In the genomic region with DNA sequence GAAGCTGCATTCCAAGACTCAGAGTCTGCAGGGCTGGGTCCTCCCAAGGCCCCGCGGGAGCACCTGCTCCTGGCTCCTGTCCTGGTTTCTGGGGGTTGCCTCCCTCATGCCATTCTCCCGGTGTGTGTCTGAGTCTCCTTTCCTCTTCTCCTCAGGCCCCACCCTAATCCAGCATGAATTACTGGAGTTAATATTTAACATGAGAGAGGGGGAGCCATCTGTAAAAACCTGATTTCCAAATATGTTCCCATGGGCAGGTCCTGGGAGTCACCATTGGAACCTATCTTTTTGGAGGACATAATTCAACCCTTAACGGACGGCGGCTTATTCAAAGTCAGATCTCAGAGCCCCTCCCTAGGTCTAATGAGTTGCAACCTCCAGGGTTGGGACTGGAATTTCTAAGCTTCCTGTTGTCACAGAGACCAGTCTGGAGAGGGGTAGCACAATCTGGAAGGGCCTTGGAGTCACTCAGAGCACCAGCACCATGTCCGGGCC, we compare ENCODE assay signal across 10 cellular contexts. TPM values are rescaled to one million over a fixed set of nuclear protein-coding genes. Genes with fewer than 3 reads are reported as not detected.
DNase-seq lines count a peak whose midpoint lies in the region; ATAC-seq and TF ChIP-seq lines count a peak whose summit lies in the region.
"Had no signal": no experiment of that assay in that cellular context is flagged by ENCODE, and none has a peak within 500 bp of the region (broad histone marks: within the 10 kb centered on the region; RNA-seq: fewer than 3 reads in every experiment).

No MANE protein-coding gene starts in this region.

- no peaks in the 10 kb centered on the region for H3K9me3 ChIP-seq in lower lobe of right lung
- H3K9me3 ChIP-seq in WERI-Rb-1 (ENCODE audit: severe bottlenecking): no peaks in the 10 kb centered on the region
- H3K9me3 ChIP-seq: BE2C had no signal

- DNase-seq in COLO668 (lab: John Stamatoyannopoulos, UW; ENCODE audit: unreplicated experiment) (peak; percentile 8), lower lobe of right lung (no peak), WERI-Rb-1 (no peak)
- DNase-seq: activated naive CD8-positive, alpha-beta T cell treated with anti-CD3 and anti-CD28 coated beads, Interleukin-2, amount 10 ng/mL, durations not matched to agents 7 days and 5 days; BE2C; NCI-H2081 treated with DMSO at 0.1 percent for 48 hours had no signal

- H3K27me3 ChIP-seq in lower lobe of right lung (ENCODE audit: low read depth) (no peaks in the 10 kb centered on the region), WERI-Rb-1 (ENCODE audit: insufficient read depth, low read depth, severe bottlenecking) (no peaks in the 10 kb centered on the region)
- H3K27me3 ChIP-seq: BE2C had no signal

- H3K27ac ChIP-seq in VCaP: peak overlapping the region; percentile 71
- peak overlapping the region; percentile 53 for H3K27ac ChIP-seq in lower lobe of right lung
- H3K27ac ChIP-seq in WERI-Rb-1: no peak overlapping the region

- H3K4me1 ChIP-seq in lower lobe of right lung: peaks cover 16% of the 10 kb centered on the region
- H3K4me1 ChIP-seq: BE2C had no signal

- TF ChIP-seq CTCF in VCaP (conservative IDR thresholded peaks at IDR 0.05): no peak
- TF ChIP-seq CTCF in lower lobe of right lung (IDR thresholded peaks at IDR 0.05): no peak
- TF ChIP-seq CTCF in WERI-Rb-1 (IDR thresholded peaks at IDR 0.05; ENCODE audit: low read depth, low read length): no peak

- no peaks in the 10 kb centered on the region for H3K36me3 ChIP-seq in lower lobe of right lung
- H3K36me3 ChIP-seq in WERI-Rb-1: no peaks in the 10 kb centered on the region
- H3K36me3 ChIP-seq: BE2C had no signal

- H3K4me3 ChIP-seq in lower lobe of right lung (no peak overlapping the region), WERI-Rb-1 (ENCODE audit: low read depth, low read length) (no peak overlapping the region)

- intact Hi-C loops in lower lobe of right lung (cut with DNase I): no loop called here

- peak; percentile 52 to 65 for ATAC-seq in lower lobe of right lung
- ATAC-seq in HG02884 (IDR thresholded peaks at IDR 0.05; ENCODE audit: unreplicated experiment): no peak
- no peak for ATAC-seq in GM19324 (IDR thresholded peaks at IDR 0.05; ENCODE audit: low FRiP score, unreplicated experiment)

RNA-seq across cellular contexts. Expression of gene C17orf99, which starts 5.4 kb away (rescaled TPM):
- not detected for total RNA-seq in lower lobe of right lung
- total RNA-seq: activated naive CD8-positive, alpha-beta T cell treated with anti-CD3 and anti-CD28 coated beads, Interleukin-2, amount 10 ng/mL, durations not matched to agents 7 days and 5 days; HT1080 had no signal

RNA-seq across cellular contexts. Expression of gene SYNGR2, which starts 16.8 kb away (rescaled TPM):
- total RNA-seq in lower lobe of right lung: 217 TPM

RNA-seq across cellular contexts. Expression of gene TMC8, which starts 21.0 kb away (rescaled TPM):
- 33.8 TPM for total RNA-seq in lower lobe of right lung

RNA-seq across cellular contexts. Expression of gene TMC6, which starts 23.0 kb away (rescaled TPM):
- total RNA-seq in lower lobe of right lung: 173 TPM

RNA-seq across cellular contexts. Expression of gene TK1, which starts 35.3 kb away (rescaled TPM):
- total RNA-seq in lower lobe of right lung: 6.6 TPM

Comparison
In these comparisons a context has a peak if more than half of its experiments do, and no peak if none do; other contexts are left out.
1. ATAC-seq: peak in lower lobe of right lung (2 of 2); none in HG02884 (single experiment) and GM19324 (single experiment).